12 cellular contexts compared by ENCODE assay signal in genomic region chr17:49633250-49633649, GRCh38. TPM values are rescaled to one million over a fixed set of nuclear protein-coding genes. Genes with fewer than 3 reads are reported as not detected.
DNase-seq lines count a peak whose midpoint lies in the region; ATAC-seq and TF ChIP-seq lines count a peak whose summit lies in the region.
"Had no signal": no experiment of that assay in that cellular context is flagged by ENCODE, and none has a peak within 500 bp of the region (broad histone marks: within the 10 kb centered on the region; RNA-seq: fewer than 3 reads in every experiment).

No MANE protein-coding gene starts in this region.

- no peaks in the 10 kb centered on the region for H3K9me3 Mint-ChIP-seq in H9
- H3K9me3 Mint-ChIP-seq in dendritic cell treated with granulocyte-macrophage colony-stimulating factor and Interleukin-4, amounts not matched to agents 40 ng/mL and 50 ng/mL, for 4 days, result no peaks in the 10 kb centered on the region
- H3K9me3 Mint-ChIP-seq: activated CD8-positive, alpha-beta T cell treated with anti-CD3 and anti-CD28 coated beads for 36 hours had no signal

- H3K9ac ChIP-seq in H9 (ENCODE audit: extremely low read depth, insufficient read length, low read length) (no peak overlapping the region), skeletal muscle tissue (ENCODE audit: low read depth in 1 of 3, low read length in 3 of 3) (peak overlapping the region in 2 of 3 donors; percentile 11 to 47)

- no peak overlapping the region for H4K8ac ChIP-seq in H9 (replicated peaks; ENCODE audit: insufficient read length, low read depth, low read length)

- TF ChIP-seq CTCF in H9 (conservative IDR thresholded peaks at IDR 0.05), result no peak

- H3K14ac ChIP-seq in H9 (ENCODE audit: insufficient read depth, low read length), result no peak overlapping the region

- no peaks in the 10 kb centered on the region; the same call in 1 of the 2 replicates for H3K27me3 Mint-ChIP-seq in H9 (ENCODE audit: low read depth)
- H3K27me3 Mint-ChIP-seq in dendritic cell treated with granulocyte-macrophage colony-stimulating factor and Interleukin-4, amounts not matched to agents 40 ng/mL and 50 ng/mL, for 4 days, result no peaks in the 10 kb centered on the region
- H3K27me3 Mint-ChIP-seq: activated CD8-positive, alpha-beta T cell treated with anti-CD3 and anti-CD28 coated beads for 36 hours had no signal

- H4K5ac ChIP-seq in H9 (ENCODE audit: insufficient read length, low read depth, low read length), result no peak overlapping the region

- H3K9me3 ChIP-seq in H9 (ENCODE audit: control insufficient read depth, low read depth, low read length) (no peaks in the 10 kb centered on the region), skeletal muscle tissue (ENCODE audit: control insufficient read depth in 3 of 3, low read length in 3 of 3) (no peaks in the 10 kb centered on the region)

- peaks cover 3% of the 10 kb centered on the region for H3K79me1 ChIP-seq in H9 (ENCODE audit: insufficient read depth, low read depth, low read length, poor library complexity, severe bottlenecking)

- peaks cover 26 to 35% of the 10 kb centered on the region in 2 experiments for H3K4me1 Mint-ChIP-seq in H9
- H3K4me1 Mint-ChIP-seq in dendritic cell treated with granulocyte-macrophage colony-stimulating factor and Interleukin-4, amounts not matched to agents 40 ng/mL and 50 ng/mL, for 4 days (ENCODE audit: low read depth), result peaks cover 49% of the 10 kb centered on the region

- no peak overlapping the region for H3K4ac ChIP-seq in H9 (ENCODE audit: low read depth, low read length)

- no peak overlapping the region for H2BK15ac ChIP-seq in H9 (ENCODE audit: low read depth, low read length)

- H3K23me2 ChIP-seq in H9 (ENCODE audit: insufficient read length, low read depth, low read length, poor library complexity, severe bottlenecking), result no peaks in the 10 kb centered on the region

- H3T11ph ChIP-seq in H9 (ENCODE audit: low read length), result no peak overlapping the region

- no peak overlapping the region for H3K56ac ChIP-seq in H9 (ENCODE audit: insufficient read length, low read depth, low read length)

- H2BK12ac ChIP-seq in H9 (ENCODE audit: insufficient read length, low read depth, low read length), result no peak overlapping the region

- no peak overlapping the region for H2BK120ac ChIP-seq in H9 (ENCODE audit: low read depth, low read length, poor library complexity, severe bottlenecking)

- H3K18ac ChIP-seq in H9 (ENCODE audit: insufficient read length, low read depth, low read length), result no peak overlapping the region

- WGBS in H9 (ENCODE audit: extremely low coverage, insufficient read length, low lambda C conversion rate), result no CpG with 5 or more reads among the region's 2 CpGs

- no peaks in the 10 kb centered on the region for H3K36me3 ChIP-seq in skeletal muscle tissue (ENCODE audit: control insufficient read depth in 3 of 3, insufficient read depth in 3 of 3, low read length in 3 of 3)

- ATAC-seq in HG02885 (IDR thresholded peaks at IDR 0.05; ENCODE audit: poor library complexity, unreplicated experiment), result no peak
- ATAC-seq: activated CD8-positive, alpha-beta T cell treated with anti-CD3 and anti-CD28 coated beads for 36 hours; left colon had no signal

- no peak overlapping the region for H3K4me3 Mint-ChIP-seq in H9
- no peak overlapping the region for H3K4me3 Mint-ChIP-seq in dendritic cell treated with granulocyte-macrophage colony-stimulating factor and Interleukin-4, amounts not matched to agents 40 ng/mL and 50 ng/mL, for 4 days
- H3K4me3 Mint-ChIP-seq: activated CD8-positive, alpha-beta T cell treated with anti-CD3 and anti-CD28 coated beads for 36 hours had no signal

- H4K91ac ChIP-seq in H9 (ENCODE audit: insufficient read length, low read depth, low read length), result no peak overlapping the region

- no peak overlapping the region for H2BK5ac ChIP-seq in H9 (ENCODE audit: insufficient read length, low read length)

- H3K4me2 ChIP-seq in H9 (ENCODE audit: insufficient read depth, insufficient read length, low read length), result no peak overlapping the region

- H3K4me1 ChIP-seq in H9 (ENCODE audit: insufficient read depth, low read length), result no peaks in the 10 kb centered on the region
- peaks cover 33 to 49% (median 40%) of the 10 kb centered on the region in 3 donors for H3K4me1 ChIP-seq in skeletal muscle tissue (ENCODE audit: control insufficient read depth in 3 of 3, insufficient read depth in 3 of 3, low read length in 3 of 3)

- peaks cover 0 to 4% (median 2%) of the 10 kb centered on the region in 3 experiments; a peak in 3 of 7 replicates for H3K36me3 Mint-ChIP-seq in H9 (ENCODE audit: insufficient read depth in 1 of 3, low read depth in 3 of 3)
- H3K36me3 Mint-ChIP-seq in dendritic cell treated with granulocyte-macrophage colony-stimulating factor and Interleukin-4, amounts not matched to agents 40 ng/mL and 50 ng/mL, for 4 days (ENCODE audit: low read depth), result peaks cover 17% of the 10 kb centered on the region

- peak overlapping the region; percentile 49 to 96 (median 85) for H3K27ac Mint-ChIP-seq in H9
- peak overlapping the region; percentile 77 for H3K27ac Mint-ChIP-seq in dendritic cell treated with granulocyte-macrophage colony-stimulating factor and Interleukin-4, amounts not matched to agents 40 ng/mL and 50 ng/mL, for 4 days
- H3K27ac Mint-ChIP-seq: activated CD8-positive, alpha-beta T cell treated with anti-CD3 and anti-CD28 coated beads for 36 hours had no signal

- H3K23ac ChIP-seq in H9 (ENCODE audit: insufficient read length, low read depth, low read length), result no peak overlapping the region

- H4K20me1 ChIP-seq in H9 (ENCODE audit: control insufficient read depth, insufficient read depth, insufficient read length), result no peaks in the 10 kb centered on the region

- H3K79me2 ChIP-seq in H9 (ENCODE audit: insufficient read depth, low read length), result no peaks in the 10 kb centered on the region

- H3K4me3 ChIP-seq in skeletal muscle tissue (ENCODE audit: low read length in 3 of 3), result peak overlapping the region; percentile 4 to 19 (median 7)

- H2BK20ac ChIP-seq in H9 (ENCODE audit: low read depth, low read length, poor library complexity, severe bottlenecking), result no peak overlapping the region

- no peak for DNase-seq in H9
- DNase-seq in NCI-H2029 treated with DMSO at 0.1 percent for 48 hours (lab: John Stamatoyannopoulos, UW), result no peak
- DNase-seq in activated CD4-positive, CD25-positive, alpha-beta regulatory T cell treated with anti-CD3 and anti-CD28 coated beads, Interleukin-2, amount 50 U/mL, for 72 hours, result no peak
- DNase-seq in amniotic stem cell (lab: John Stamatoyannopoulos, UW), result no peak
- DNase-seq: activated CD8-positive, alpha-beta T cell treated with anti-CD3 and anti-CD28 coated beads for 36 hours; GF-D8; left colon; stimulated activated naive CD4-positive, alpha-beta T cell treated with Interleukin-2 at 50 U/mL for 16 hours had no signal

- H3K27ac ChIP-seq in H9 (ENCODE audit: insufficient read length, low read depth, low read length), result no peak overlapping the region
- H3K27ac ChIP-seq in layer of hippocampus (ENCODE audit: low read depth, low read length), result peak overlapping the region; percentile 1
- peak overlapping the region; percentile 74 for H3K27ac ChIP-seq in skeletal muscle tissue (ENCODE audit: low read depth, low read length)

- no peak overlapping the region for H2AK5ac ChIP-seq in H9 (ENCODE audit: insufficient read length, low read length)

- intact Hi-C loops in dendritic cell treated with granulocyte-macrophage colony-stimulating factor and Interleukin-4, amounts not matched to agents 40 ng/mL and 50 ng/mL, for 4 days (cut with micrococcal nuclease), result loop anchor here (10.0 kb wide), 2 partner anchors 58 to 62 kb away; partner anchors contain the start of gene NXPH3

- H3K27me3 ChIP-seq in H9 (ENCODE audit: insufficient read depth, low read length) (no peaks in the 10 kb centered on the region), layer of hippocampus (ENCODE audit: control insufficient read depth, insufficient read depth, low read length) (no peaks in the 10 kb centered on the region), skeletal muscle tissue (ENCODE audit: control insufficient read depth in 3 of 3, insufficient read depth in 3 of 3, low read length in 3 of 3) (no peaks in the 10 kb centered on the region)

- H2AFZ ChIP-seq in H9 (ENCODE audit: low read length), result no peak overlapping the region

RNA-seq across cellular contexts. Expression of gene SPOP, which starts 44.6 kb away (rescaled TPM):
- total RNA-seq in H9 (2021) (33.7 and 35.0 TPM in 2 replicates), skeletal muscle tissue (61.6 TPM)

RNA-seq across cellular contexts. Expression of gene NXPH3, which starts 57.6 kb away (rescaled TPM):
- 1.3 and 1.7 TPM in 2 replicates for total RNA-seq in H9 (2021)
- total RNA-seq in skeletal muscle tissue, result 0.52 TPM
